Comparison of ENCODE assay signal across 10 cellular contexts in the genomic region with DNA sequence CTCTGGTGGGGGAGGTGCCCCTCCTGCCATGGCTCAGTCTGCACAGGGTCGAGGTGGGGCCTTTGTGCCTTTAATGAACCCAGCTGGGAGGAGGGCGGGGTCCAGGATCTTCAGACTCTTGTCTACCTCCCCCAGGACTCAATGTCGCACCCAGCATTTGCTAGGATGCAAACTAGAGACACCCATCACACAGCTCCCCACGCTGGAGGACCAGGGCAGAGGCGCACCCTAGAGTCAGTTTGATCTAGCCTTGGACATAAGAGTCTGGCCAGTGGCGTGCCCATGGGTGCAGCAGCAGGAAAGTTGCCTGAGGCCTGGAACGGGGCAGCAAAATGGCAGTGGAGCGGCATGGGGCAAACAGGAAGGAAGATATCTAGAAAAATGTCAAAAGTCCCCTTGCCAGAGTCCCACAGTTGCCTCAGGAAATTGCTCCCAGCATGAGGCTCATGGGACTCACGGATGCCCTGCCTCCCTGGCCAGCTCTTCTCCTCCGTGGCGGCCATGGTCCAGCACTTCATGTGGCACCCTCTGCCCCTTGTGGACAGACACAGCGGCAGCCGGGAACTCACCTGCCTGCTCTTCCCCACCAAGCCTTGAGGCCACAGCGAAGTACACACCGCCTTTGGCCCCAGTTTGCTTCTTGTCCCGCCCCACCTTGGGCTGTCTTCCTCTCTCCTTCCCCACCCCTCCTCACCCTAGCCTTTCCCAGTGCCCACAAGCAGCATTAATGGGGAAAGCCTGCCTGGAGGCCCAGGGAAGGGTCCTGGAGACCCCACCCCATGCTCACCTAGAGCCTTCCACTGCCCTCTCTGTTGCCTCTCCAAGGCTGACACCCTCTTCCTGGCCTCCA. TPM values are rescaled to one million over a fixed set of nuclear protein-coding genes. Genes with fewer than 3 reads are reported as not detected.
DNase-seq lines count a peak whose midpoint lies in the region; ATAC-seq, FAIRE-seq and TF ChIP-seq lines count a peak whose summit lies in the region.
"Had no signal": no experiment of that assay in that cellular context is flagged by ENCODE, and none has a peak within 500 bp of the region (broad histone marks: within the 10 kb centered on the region; RNA-seq: fewer than 3 reads in every experiment).

No MANE protein-coding gene starts in this region.

- H3K36me3 ChIP-seq in left ventricle myocardium inferior (no peaks in the 10 kb centered on the region), astrocyte (ENCODE audit: insufficient read depth, low read length) (no peaks in the 10 kb centered on the region)
- H3K36me3 ChIP-seq in naive thymus-derived CD4-positive, alpha-beta T cell (ENCODE audit: control insufficient read depth in 2 of 3, insufficient read depth in 3 of 3, low read length in 3 of 3), result no peaks in the 10 kb centered on the region

- peaks cover 9% of the 10 kb centered on the region for H3K4me1 Mint-ChIP-seq in astrocyte (ENCODE audit: low read depth, unreplicated experiment)
- H3K4me1 Mint-ChIP-seq in naive thymus-derived CD4-positive, alpha-beta T cell, result peaks cover 15 to 42% (median 34%) of the 10 kb centered on the region in 7 donors

- H3K4me1 ChIP-seq in left ventricle myocardium inferior (peaks cover 63% of the 10 kb centered on the region), astrocyte (ENCODE audit: insufficient read depth, low read length) (peaks cover 29% of the 10 kb centered on the region)
- H3K4me1 ChIP-seq in naive thymus-derived CD4-positive, alpha-beta T cell (ENCODE audit: control insufficient read depth in 2 of 2, insufficient read depth in 2 of 2, low read length in 2 of 2), result peaks cover 12 to 25% of the 10 kb centered on the region in 2 donors

- intact Hi-C loops in left ventricle myocardium inferior (cut with micrococcal nuclease) (no loop called here), left ventricle myocardium superior (cut with micrococcal nuclease) (no loop called here)
- intact Hi-C loops in naive thymus-derived CD4-positive, alpha-beta T cell (cut with micrococcal nuclease), result no loop called here

- POLR2A ChIA-PET in naive thymus-derived CD4-positive, alpha-beta T cell (lab: Charles Lee), result interaction anchor here (0.7 to 2.6 kb wide), 3 partner anchors 49 to 101 kb away, joined by 3 to 18 read pairs (median 3); partner anchors contain the start of genes ELMOD3 and RETSAT

- no peaks in the 10 kb centered on the region for H3K9me3 Mint-ChIP-seq in astrocyte (ENCODE audit: unreplicated experiment)
- no peaks in the 10 kb centered on the region for H3K9me3 Mint-ChIP-seq in naive thymus-derived CD4-positive, alpha-beta T cell

- H2AFZ ChIP-seq in astrocyte (ENCODE audit: low read depth, low read length), result no peak overlapping the region

- no peak overlapping the region for H3K4me2 ChIP-seq in astrocyte (ENCODE audit: low read length)

- H3K4me3 ChIP-seq in left ventricle myocardium inferior (no peak overlapping the region), astrocyte (ENCODE audit: insufficient read depth, low read depth, low read length) (no peak overlapping the region)
- no peak overlapping the region for H3K4me3 ChIP-seq in naive thymus-derived CD4-positive, alpha-beta T cell (ENCODE audit: low read length)

- H3K27ac Mint-ChIP-seq in astrocyte (ENCODE audit: unreplicated experiment), result peak overlapping the region; percentile 34
- H3K27ac Mint-ChIP-seq in naive thymus-derived CD4-positive, alpha-beta T cell, result peak overlapping the region; percentile 89 to 95 (median 94)

- DNase-seq in left ventricle myocardium inferior (no peak), left ventricle myocardium superior (no peak), astrocyte (ENCODE audit: low read depth) (no peak), AML-193 (lab: John Stamatoyannopoulos, UW) (no peak), NCI-H1048 (lab: John Stamatoyannopoulos, UW) (no peak), GM19240 (ENCODE audit: insufficient read length, low spot score) (no peak)
- DNase-seq in naive thymus-derived CD4-positive, alpha-beta T cell, result no peak
- DNase-seq: GF-D8; stimulated activated CD4-positive, alpha-beta T cell treated with anti-CD3 and anti-CD28 coated beads, Interleukin-4, amount 100 ng/mL, for 4 hours had no signal

- H3K27me3 Mint-ChIP-seq in astrocyte (ENCODE audit: low read depth, unreplicated experiment), result peaks cover 11% of the 10 kb centered on the region
- H3K27me3 Mint-ChIP-seq in naive thymus-derived CD4-positive, alpha-beta T cell, result no peaks in the 10 kb centered on the region

- H3K27me3 ChIP-seq in left ventricle myocardium inferior (ENCODE audit: low read depth) (no peaks in the 10 kb centered on the region), astrocyte (ENCODE audit: insufficient read depth, low read length) (no peaks in the 10 kb centered on the region)
- no peaks in the 10 kb centered on the region for H3K27me3 ChIP-seq in naive thymus-derived CD4-positive, alpha-beta T cell (ENCODE audit: control insufficient read depth in 2 of 2, insufficient read depth in 2 of 2, low read length in 2 of 2)

- FAIRE-seq in astrocyte (lab: Jason Lieb, UNC), result no peak

- TF ChIP-seq CTCF in left ventricle myocardium inferior (IDR thresholded peaks at IDR 0.05; ENCODE audit: borderline replicate concordance), result no peak
- no peak for TF ChIP-seq CTCF in astrocyte (IDR thresholded peaks at IDR 0.05; ENCODE audit: insufficient read depth, low read depth, low read length)

- CTCF ChIA-PET in naive thymus-derived CD4-positive, alpha-beta T cell (lab: Charles Lee), result no interaction called here

- H3K4me3 Mint-ChIP-seq in astrocyte (ENCODE audit: unreplicated experiment), result no peak overlapping the region
- H3K4me3 Mint-ChIP-seq in naive thymus-derived CD4-positive, alpha-beta T cell, result peak overlapping the region in 9 of 10 donors; percentile 56 to 95 (median 91)

- ATAC-seq in left ventricle myocardium superior, result no peak
- no peak for ATAC-seq in naive thymus-derived CD4-positive, alpha-beta T cell
- no peak for ATAC-seq in GM21737 (IDR thresholded peaks at IDR 0.05; ENCODE audit: unreplicated experiment)

- H3K27ac ChIP-seq in left ventricle myocardium inferior (replicated peaks) (peak overlapping the region; percentile 96), astrocyte (ENCODE audit: low read depth, low read length) (no peak overlapping the region)
- peak overlapping the region; percentile 82 for H3K27ac ChIP-seq in naive thymus-derived CD4-positive, alpha-beta T cell (ENCODE audit: low read depth, low read length)

- no peaks in the 10 kb centered on the region for H3K79me2 ChIP-seq in astrocyte (ENCODE audit: insufficient read depth, low read length)

- peaks cover 2% of the 10 kb centered on the region for H3K36me3 Mint-ChIP-seq in astrocyte (ENCODE audit: low read depth, unreplicated experiment)
- H3K36me3 Mint-ChIP-seq in naive thymus-derived CD4-positive, alpha-beta T cell, result no peaks in the 10 kb centered on the region

- no peaks in the 10 kb centered on the region for H3K9me3 ChIP-seq in left ventricle myocardium inferior (replicated peaks)
- H3K9me3 ChIP-seq in astrocyte (ENCODE audit: insufficient read depth, low read depth, low read length), result no peaks in the 10 kb centered on the region
- no peaks in the 10 kb centered on the region for H3K9me3 ChIP-seq in naive thymus-derived CD4-positive, alpha-beta T cell (ENCODE audit: control insufficient read depth in 2 of 3, low read length in 3 of 3)

- H3K9ac ChIP-seq in astrocyte (ENCODE audit: low read length), result no peak overlapping the region

- no peaks in the 10 kb centered on the region for H4K20me1 ChIP-seq in astrocyte (ENCODE audit: insufficient read depth, low read length)

RNA-seq across cellular contexts. Expression of gene SH2D6, which starts 17.7 kb away (rescaled TPM):
- not detected for total RNA-seq in left ventricle myocardium inferior
- not detected for total RNA-seq in left ventricle myocardium superior
- total RNA-seq in astrocyte, result 0.58 and 0.64 TPM in 2 replicates
- 1 to 10 TPM in 1 of 5 experiments, under 1 TPM in 2, not detected in 2; 0.48 to 1.1 (median 0.94) TPM for total RNA-seq in naive thymus-derived CD4-positive, alpha-beta T cell
- not detected for polyA plus RNA-seq in naive thymus-derived CD4-positive, alpha-beta T cell

RNA-seq across cellular contexts. Expression of gene CAPG, which starts 26.0 kb away (rescaled TPM):
- total RNA-seq in left ventricle myocardium inferior (3.5 TPM), left ventricle myocardium superior (6.1 TPM), astrocyte (59.3 and 68.2 TPM in 2 replicates)
- 100 to 1,000 TPM in 2 of 5 experiments, 10 to 100 TPM in 3; 12.9 to 265 (median 29.7) TPM for total RNA-seq in naive thymus-derived CD4-positive, alpha-beta T cell
- 10 to 100 TPM; 34.3 to 36.4 TPM for polyA plus RNA-seq in naive thymus-derived CD4-positive, alpha-beta T cell
